Comparison of ENCODE assay signal across 22 cellular contexts in genomic region chr2:182381225-182381624, GRCh38. TPM values are rescaled to one million over a fixed set of nuclear protein-coding genes. Genes with fewer than 3 reads are reported as not detected.
"Had no signal": no experiment of that assay in that cellular context is flagged by ENCODE, and none has a peak within 500 bp of the region (broad histone marks: within the 10 kb centered on the region; RNA-seq: fewer than 3 reads in every experiment).

No MANE protein-coding gene starts in this region.

- H3K4me3 ChIP-seq: colonic mucosa, gastroesophageal sphincter, heart left ventricle, hepatocyte, lung, pancreas, right atrium auricular region, skin epidermis, spleen, vagina had no signal

- H3K36me3 ChIP-seq: colonic mucosa, gastroesophageal sphincter, pancreas, right atrium auricular region, spleen, vagina had no signal

- H3K27ac ChIP-seq: colonic mucosa, epithelial cell of prostate, gastroesophageal sphincter, hepatocyte, pancreas, right atrium auricular region, skin epidermis, spleen, vagina had no signal

- DNase-seq: colonic mucosa; effector CD8-positive, alpha-beta T cell; endodermal cell; foreskin fibroblast; heart left ventricle; kidney; natural killer cell; pancreas; spleen; stimulated activated CD4-positive, alpha-beta T cell treated with anti-CD3 and anti-CD28 coated beads, Interleukin-4, amount 100 ng/mL, for 4 hours; stimulated activated naive B cell treated with anti-CD40 and anti-IgM and Interleukin-4, amounts not matched to agents 10 μg/mL and 1 μg/mL and 100 μg/mL, for 72 hours; trophoblast cell had no signal

- ATAC-seq: esophagus mucosa; gastroesophageal sphincter; heart left ventricle; left lobe of liver; natural killer cell; pancreas; stimulated activated naive B cell treated with anti-CD40 and anti-IgM and Interleukin-4, amounts not matched to agents 10 μg/mL and 1 μg/mL and 100 μg/mL, for 72 hours had no signal

- H3K4me1 ChIP-seq: colonic mucosa, right atrium auricular region, spleen had no signal

- H3K9me3 ChIP-seq: colonic mucosa, pancreas, vagina had no signal

- H3K27me3 ChIP-seq: colonic mucosa, gastroesophageal sphincter, heart left ventricle, hepatocyte, pancreas, right atrium auricular region, spleen, vagina had no signal

RNA-seq across cellular contexts. Expression of gene PDE1A, which starts 45.6 kb away (rescaled TPM):
- total RNA-seq: mononuclear cell, natural killer cell had no signal
